Comparison of ENCODE assay signal across 25 cellular contexts in the genomic region with DNA sequence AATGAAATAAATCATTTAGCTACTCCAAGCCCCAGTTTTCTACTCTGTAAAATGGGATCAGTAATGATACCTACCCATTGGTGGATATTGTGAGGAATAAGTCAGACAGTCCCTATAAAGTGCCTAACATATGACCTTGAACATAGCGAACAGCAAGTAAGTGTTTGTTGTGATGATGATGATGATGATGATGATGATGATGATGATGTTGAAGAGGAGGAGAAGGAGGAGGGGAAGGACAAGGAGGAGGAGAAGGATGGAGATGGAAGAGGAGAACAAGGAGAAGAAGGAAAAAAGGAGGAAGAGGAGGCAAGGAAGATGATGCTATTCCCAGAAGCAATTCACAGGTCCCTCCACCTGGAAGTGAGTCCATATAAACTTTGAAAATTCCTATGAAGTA.
"Had no signal": no experiment of that assay in that cellular context is flagged by ENCODE, and none has a peak within 500 bp of the region (broad histone marks: within the 10 kb centered on the region; RNA-seq: fewer than 3 reads in every experiment).

No MANE protein-coding gene starts in this region.

- H3K4me1 ChIP-seq: colonic mucosa, esophagus squamous epithelium, gastrocnemius medialis, lower lobe of right lung had no signal

- H3K27me3 ChIP-seq: colonic mucosa, esophagus squamous epithelium, gastrocnemius medialis, left lung had no signal

- FAIRE-seq: endometrium, islet of Langerhans, keratinocyte had no signal

- H3K36me3 ChIP-seq: colonic mucosa, esophagus squamous epithelium, gastrocnemius medialis, heart right ventricle, left lung, lower lobe of right lung had no signal

- ATAC-seq: effector memory CD8-positive, alpha-beta T cell; esophagus mucosa; gastrocnemius medialis; heart right ventricle; left cardiac atrium; left lung; left ventricle myocardium superior; lower lobe of right lung; mucosa of descending colon had no signal

- DNase-seq: colonic mucosa; effector CD8-positive, alpha-beta T cell; effector memory CD8-positive, alpha-beta T cell; endodermal cell; erythroblast; esophagus squamous epithelium; foreskin fibroblast; foreskin melanocyte; gastrocnemius medialis; glutamatergic neuron; head of caudate nucleus; heart right ventricle; hippocampal formation; left cardiac atrium; left lung; left ventricle myocardium superior; lower lobe of right lung; mesenchymal stem cell; mucosa of descending colon; naive B cell had no signal

- H3K4me3 ChIP-seq: colonic mucosa, esophagus squamous epithelium, gastrocnemius medialis, heart right ventricle, left lung, lower lobe of right lung, mucosa of descending colon had no signal

- H3K9me3 ChIP-seq: colonic mucosa, esophagus squamous epithelium, gastrocnemius medialis, heart right ventricle, left lung, lower lobe of right lung, mucosa of descending colon had no signal

- H3K27ac ChIP-seq: colonic mucosa, epithelial cell of prostate, esophagus squamous epithelium, gastrocnemius medialis, heart right ventricle, left lung, lower lobe of right lung had no signal
